13 cellular contexts compared by ENCODE assay signal in genomic region chr2:28348149-28348567, GRCh38. TPM values are rescaled to one million over a fixed set of nuclear protein-coding genes. Genes with fewer than 3 reads are reported as not detected.
DNase-seq lines count a peak whose midpoint lies in the region; ATAC-seq and TF ChIP-seq lines count a peak whose summit lies in the region.
"Had no signal": no experiment of that assay in that cellular context is flagged by ENCODE, and none has a peak within 500 bp of the region (broad histone marks: within the 10 kb centered on the region; RNA-seq: fewer than 3 reads in every experiment).

No MANE protein-coding gene starts in this region.

- no peaks in the 10 kb centered on the region for H3K9me3 ChIP-seq in adipocyte (ENCODE audit: control insufficient read depth, low read length)
- no peaks in the 10 kb centered on the region for H3K9me3 ChIP-seq in spleen
- H3K9me3 ChIP-seq: adrenal gland, BE2C, SJCRH30 had no signal

- no peak for TF ChIP-seq POLR2A in spleen (IDR thresholded peaks at IDR 0.05)

- H3K27me3 ChIP-seq in adipocyte (replicated peaks; ENCODE audit: control insufficient read depth, insufficient read depth, low read length), result no peaks in the 10 kb centered on the region
- no peaks in the 10 kb centered on the region for H3K27me3 ChIP-seq in spleen (replicated peaks in 1 of 7)
- H3K27me3 ChIP-seq: adrenal gland, BE2C, SJCRH30 had no signal

- peak overlapping the region in 4 of 8 donors; percentile 30 to 61 (median 53) for H3K27ac ChIP-seq in spleen
- H3K27ac ChIP-seq: epithelial cell of prostate, SJCRH30 had no signal

- H3K4me3 ChIP-seq in adipocyte (ENCODE audit: low read length) (no peak overlapping the region), spleen (no peak overlapping the region)
- H3K4me3 ChIP-seq: SJCRH30 had no signal

- H3K9ac ChIP-seq in adipocyte (ENCODE audit: low read length), result peak overlapping the region; percentile 47

- H3K36me3 ChIP-seq in adipocyte (ENCODE audit: control insufficient read depth, insufficient read depth, low read length, severe bottlenecking) (no peaks in the 10 kb centered on the region), spleen (no peaks in the 10 kb centered on the region)
- H3K36me3 ChIP-seq: adrenal gland, BE2C, SJCRH30 had no signal

- H3K4me1 ChIP-seq in adipocyte (ENCODE audit: control insufficient read depth, insufficient read depth, low read length) (peaks cover 10% of the 10 kb centered on the region), spleen (peaks cover 0 to 20% (median 18%) of the 10 kb centered on the region in 6 donors)

- ATAC-seq in GM19467 (IDR thresholded peaks at IDR 0.05; ENCODE audit: unreplicated experiment) (no peak), HG02973 (IDR thresholded peaks at IDR 0.05; ENCODE audit: unreplicated experiment) (no peak)

- TF ChIP-seq CTCF in spleen (IDR thresholded peaks at IDR 0.05 in 8 of 11, conservative IDR thresholded peaks at IDR 0.05 in 3 of 11), result no peak

- WGBS in spleen, 5 donors, result 21 to 41% (median 25%) methylated on average over 6 to 10 of the region's 10 CpGs

- intact Hi-C loops in spleen (cut with DNase I; ENCODE audit: low total_unique reads), result no loop called here

- peak; percentile 18 for DNase-seq in CD1c-positive myeloid dendritic cell (ENCODE audit: extremely low spot score)
- peak; percentile 44 to 45 for DNase-seq in activated CD4-positive, alpha-beta T cell treated with anti-CD3 and anti-CD28 coated beads, Interleukin-2, amount 50 U/mL, for 4 hours
- no peak for DNase-seq in adipocyte (ENCODE audit: low read depth)
- DNase-seq in spleen, result peak; percentile 84
- DNase-seq in AML-193 (lab: John Stamatoyannopoulos, UW), result no peak
- DNase-seq in SKM-1 treated with dmso at 0.1 percent for 144 hours (lab: John Stamatoyannopoulos, UW; ENCODE audit: unreplicated experiment), result no peak
- DNase-seq: BE2C, SJCRH30, substantia nigra had no signal

RNA-seq across cellular contexts. Expression of gene FOSL2, which starts 44.5 kb away (rescaled TPM):
- 100 to 1,000 TPM in 3 of 7 donors, 10 to 100 TPM in 4; 53.0 to 134 (median 97.1) TPM for total RNA-seq in spleen
- polyA plus RNA-seq in spleen, result 10 to 100 TPM in 1 of 3 donors, 1 to 10 TPM in 2; 3.2 to 14.8 (median 4.7) TPM

Comparison
In these comparisons a context has a peak if more than half of its experiments do, and no peak if none do; other contexts are left out.
1. DNase-seq: peak in CD1c-positive myeloid dendritic cell (single experiment), activated CD4-positive, alpha-beta T cell treated with anti-CD3 and anti-CD28 coated beads, Interleukin-2, amount 50 U/mL, for 4 hours (2 of 2) and spleen (single experiment); none in adipocyte (single experiment), AML-193 (0 of 2) and SKM-1 treated with dmso at 0.1 percent for 144 hours (single experiment).